In genomic region chr3:146692254-146692653, GRCh38 we compare ENCODE assay signal across 15 cellular contexts.
A peak's percentile ranks its signal among the peaks of the same experiment; 100 is the strongest.
DNase-seq lines count a peak whose midpoint lies in the region; ATAC-seq, FAIRE-seq and TF ChIP-seq lines count a peak whose summit lies in the region.
"Had no signal": no experiment of that assay in that cellular context is flagged by ENCODE, and none has a peak within 500 bp of the region (broad histone marks: within the 10 kb centered on the region; RNA-seq: fewer than 3 reads in every experiment).

No MANE protein-coding gene starts in this region.

- H4K20me1 ChIP-seq in HepG2 (ENCODE audit: insufficient read depth, low read length) = no peaks in the 10 kb centered on the region
- H4K20me1 ChIP-seq: BLaER1 treated with 17β-estradiol and CSF1 and Interleukin-3, amounts not matched to agents 10 nM and 100 nM had no signal

- no peak overlapping the region for H3K14ac ChIP-seq in mesenchymal stem cell (ENCODE audit: low read length in 2 of 2)

- intact Hi-C loops in HepG2 (cut with micrococcal nuclease; ENCODE audit: unreplicated experiment) (no loop called here), right lobe of liver (cut with DNase I) (no loop called here)

- no peak for ATAC-seq in HepG2
- no peak for ATAC-seq in right lobe of liver
- ATAC-seq: CD8-positive, alpha-beta T cell; GM12878 had no signal

- H3K79me1 ChIP-seq in mesenchymal stem cell (replicated peaks; ENCODE audit: low read length, poor library complexity, severe bottlenecking) = no peaks in the 10 kb centered on the region

- TF ChIP-seq CTCF in HepG2 (CRISPR knock-in tag; IDR thresholded peaks at IDR 0.05) = no peak
- no peak for TF ChIP-seq CTCF in right lobe of liver (IDR thresholded peaks at IDR 0.05)
- TF ChIP-seq CTCF in bronchial epithelial cell (IDR thresholded peaks at IDR 0.05; ENCODE audit: insufficient read depth, low read length, severe bottlenecking) = no peak

- BruUV-seq in HepG2 (replicated peaks; lab: Mats Ljungman, UMichigan) = no TSS peak

- WGBS in HepG2 (ENCODE audit: low lambda C conversion rate) = no CpG with 5 or more reads among the region's 2 CpGs
- no CpG with 5 or more reads among the region's 2 CpGs for WGBS in right lobe of liver (ENCODE audit: insufficient coverage, low coverage, low lambda C conversion rate, missing lambda C conversion rate)
- 93% methylated on average over 2 of the region's 2 CpGs for WGBS in mesenchymal stem cell

- H3K4me1 ChIP-seq in HepG2 (ENCODE audit: insufficient read depth, low read length) (no peaks in the 10 kb centered on the region), right lobe of liver (no peaks in the 10 kb centered on the region), mesenchymal stem cell (ENCODE audit: control insufficient read depth, insufficient read depth, low read depth, low read length) (no peaks in the 10 kb centered on the region)
- H3K4me1 ChIP-seq: BLaER1 treated with 17β-estradiol and CSF1 and Interleukin-3, amounts not matched to agents 10 nM and 100 nM; HAP-1 had no signal

- H2AK5ac ChIP-seq in mesenchymal stem cell (ENCODE audit: low read length, severe bottlenecking) = no peak overlapping the region

- H2BK120ac ChIP-seq in mesenchymal stem cell (ENCODE audit: low read depth, low read length) = no peak overlapping the region

- TF ChIP-seq POLR2A in HepG2 (IDR thresholded peaks at IDR 0.05; ENCODE audit: insufficient read depth in 1 of 2, low read depth in 2 of 2, low read length in 2 of 2) (no peak), right lobe of liver (IDR thresholded peaks at IDR 0.05) (no peak)

- H2BK15ac ChIP-seq in mesenchymal stem cell (ENCODE audit: low read depth, poor library complexity, severe bottlenecking) = no peak overlapping the region

- H4K8ac ChIP-seq in mesenchymal stem cell (ENCODE audit: low read length) = no peak overlapping the region

- H3K4me3 ChIP-seq in HepG2 (replicated peaks in 1 of 3; ENCODE audit: insufficient read depth in 1 of 3, low read depth in 2 of 3, low read length in 3 of 3) = no peak overlapping the region
- no peak overlapping the region for H3K4me3 ChIP-seq in right lobe of liver
- H3K4me3 ChIP-seq in bronchial epithelial cell (ENCODE audit: low read depth, low read length) = no peak overlapping the region
- no peak overlapping the region for H3K4me3 ChIP-seq in mesenchymal stem cell (ENCODE audit: insufficient read depth in 1 of 2, low read depth in 1 of 2, low read length in 2 of 2)
- H3K4me3 ChIP-seq: BLaER1 treated with 17β-estradiol and CSF1 and Interleukin-3, amounts not matched to agents 10 nM and 100 nM; GM12878; HAP-1 had no signal

- TF ChIP-seq RAD21 in HepG2 (CRISPR knock-in tag; IDR thresholded peaks at IDR 0.05) = no peak

- TF ChIP-seq EP300 in HepG2 (IDR thresholded peaks at IDR 0.05; ENCODE audit: low read depth in 2 of 2, low read length in 2 of 2) = no peak
- no peak for TF ChIP-seq EP300 in HepG2 (CRISPR knock-in tag; IDR thresholded peaks at IDR 0.05; ENCODE audit: borderline replicate concordance)

- H3K9me3 ChIP-seq in HepG2 (ENCODE audit: low read length) (no peaks in the 10 kb centered on the region), right lobe of liver (no peaks in the 10 kb centered on the region), mesenchymal stem cell (ENCODE audit: control insufficient read depth, low read length) (peaks cover 11% of the 10 kb centered on the region)
- H3K9me3 ChIP-seq: HAP-1 had no signal

- H3K23ac ChIP-seq in mesenchymal stem cell (ENCODE audit: low read length in 2 of 2) = no peak overlapping the region

- no peaks in the 10 kb centered on the region for H3K79me2 ChIP-seq in HepG2 (ENCODE audit: insufficient read depth, low read length)

- H3K18ac ChIP-seq in mesenchymal stem cell (ENCODE audit: low read depth in 1 of 2, low read length in 2 of 2) = no peak overlapping the region

- no peak overlapping the region for H3K9ac ChIP-seq in HepG2 (ENCODE audit: insufficient read depth, low read depth, low read length)
- H3K9ac ChIP-seq in mesenchymal stem cell (ENCODE audit: low read length) = no peak overlapping the region
- H3K9ac ChIP-seq: BLaER1 treated with 17β-estradiol and CSF1 and Interleukin-3, amounts not matched to agents 10 nM and 100 nM had no signal

- H3K4me2 ChIP-seq in HepG2 (ENCODE audit: low read depth, low read length) = no peak overlapping the region
- H3K4me2 ChIP-seq in mesenchymal stem cell (ENCODE audit: low read length, poor library complexity, severe bottlenecking) = no peak overlapping the region
- H3K4me2 ChIP-seq: BLaER1 treated with 17β-estradiol and CSF1 and Interleukin-3, amounts not matched to agents 10 nM and 100 nM had no signal

- H3K36me3 ChIP-seq in HepG2 (replicated peaks in 1 of 2; ENCODE audit: control insufficient read depth in 1 of 2, insufficient read depth in 2 of 2, low read length in 2 of 2) = no peaks in the 10 kb centered on the region
- no peaks in the 10 kb centered on the region for H3K36me3 ChIP-seq in right lobe of liver
- H3K36me3 ChIP-seq in bronchial epithelial cell (ENCODE audit: control insufficient read depth, insufficient read depth, low read length) = no peaks in the 10 kb centered on the region
- H3K36me3 ChIP-seq in mesenchymal stem cell (ENCODE audit: control insufficient read depth in 1 of 2, insufficient read depth in 2 of 2, low read depth in 1 of 2, low read length in 2 of 2) = no peaks in the 10 kb centered on the region
- H3K36me3 ChIP-seq: BLaER1 treated with 17β-estradiol and CSF1 and Interleukin-3, amounts not matched to agents 10 nM and 100 nM; HAP-1 had no signal

- DNase-seq in HepG2 (ENCODE audit: low spot score) (no peak), right lobe of liver (no peak), bronchial epithelial cell (ENCODE audit: low read depth) (peak; percentile 21), mesenchymal stem cell (no peak), dermis blood vessel endothelial cell (no peak), NCI-H774 (lab: John Stamatoyannopoulos, UW) (no peak)
- no peak for DNase-seq in stimulated activated CD4-positive, alpha-beta T cell treated with anti-CD3 and anti-CD28 coated beads, Interleukin-1b, Interleukin-23, amount 100 ng/mL, for 48 hours
- DNase-seq: 8988T; Calu3; CD8-positive, alpha-beta T cell; DMS79 treated with DMSO at 0.1 percent for 48 hours had no signal

- FAIRE-seq in HepG2 (lab: Jason Lieb, UNC) (no peak), bronchial epithelial cell (lab: Jason Lieb, UNC) (no peak)
- FAIRE-seq: GM12878, GM19239 had no signal

- H2AFZ ChIP-seq in HepG2 (ENCODE audit: low read length) = no peak overlapping the region
- H2AFZ ChIP-seq in mesenchymal stem cell (ENCODE audit: low read depth, low read length) = no peak overlapping the region

- H3K4ac ChIP-seq in mesenchymal stem cell (ENCODE audit: low read depth in 1 of 2, low read length in 2 of 2) = no peak overlapping the region

- in situ Hi-C loops in HepG2 (cut with HindIII; ENCODE audit: extremely low pct_ligation_motif_present, low pct_unique_long_range_greater_than_20kb) = no loop called here

- H3K27me3 ChIP-seq in HepG2 (ENCODE audit: control insufficient read depth in 1 of 2, insufficient read depth in 2 of 2, low read length in 2 of 2) (no peaks in the 10 kb centered on the region), right lobe of liver (no peaks in the 10 kb centered on the region), bronchial epithelial cell (ENCODE audit: control insufficient read depth, insufficient read depth, low read length) (no peaks in the 10 kb centered on the region), mesenchymal stem cell (ENCODE audit: control insufficient read depth in 1 of 2, insufficient read depth in 1 of 2, low read length in 2 of 2) (no peaks in the 10 kb centered on the region)
- H3K27me3 ChIP-seq: BLaER1 treated with 17β-estradiol and CSF1 and Interleukin-3, amounts not matched to agents 10 nM and 100 nM had no signal

- POLR2A ChIA-PET in HepG2 (lab: Yijun Ruan, JAX) = no interaction called here

- CTCF ChIA-PET in HepG2 (lab: Yijun Ruan, JAX; ENCODE audit: low intra/inter-chr PET ratio, low total read pairs) = no interaction called here

- H3K27ac ChIP-seq in HepG2 (ENCODE audit: extremely low read length, insufficient read depth, low read length) (no peak overlapping the region), right lobe of liver (no peak overlapping the region), mesenchymal stem cell (ENCODE audit: low read length, poor library complexity, severe bottlenecking) (no peak overlapping the region)
- H3K27ac ChIP-seq: BLaER1 treated with 17β-estradiol and CSF1 and Interleukin-3, amounts not matched to agents 10 nM and 100 nM had no signal

- H2BK12ac ChIP-seq in mesenchymal stem cell (ENCODE audit: low read length in 2 of 2) = no peak overlapping the region

- no peak overlapping the region for H2BK5ac ChIP-seq in mesenchymal stem cell (ENCODE audit: low read depth, low read length, poor library complexity, severe bottlenecking)

- H4K91ac ChIP-seq in mesenchymal stem cell (ENCODE audit: low read length) = peak overlapping the region; percentile 37

TF ChIP-seq in HepG2, 621 proteins besides CTCF, POLR2A, EP300 and RAD21 (continues in another document):
- TF ChIP-seq FUBP1 (CRISPR knock-in tag; IDR thresholded peaks at IDR 0.05; ENCODE audit: borderline replicate concordance) = no peak
